In genomic region chr3:139252719-139253118, GRCh38 we compare ENCODE assay signal across 20 cellular contexts.
A peak's percentile ranks its signal among the peaks of the same experiment; 100 is the strongest.
DNase-seq lines count a peak whose midpoint lies in the region; ATAC-seq and TF ChIP-seq lines count a peak whose summit lies in the region.
"Had no signal": no experiment of that assay in that cellular context is flagged by ENCODE, and none has a peak within 500 bp of the region (broad histone marks: within the 10 kb centered on the region; RNA-seq: fewer than 3 reads in every experiment).

No MANE protein-coding gene starts in this region.

- no peak overlapping the region for H3K4me3 ChIP-seq in esophagus muscularis mucosa
- no peak overlapping the region for H3K4me3 ChIP-seq in right lobe of liver
- no peak overlapping the region for H3K4me3 ChIP-seq in stomach
- H3K4me3 ChIP-seq: GM12878, GM23338 had no signal

- TF ChIP-seq POLR2A in esophagus muscularis mucosa (IDR thresholded peaks at IDR 0.05; ENCODE audit: low read depth) (no peak), right lobe of liver (IDR thresholded peaks at IDR 0.05) (no peak), stomach (IDR thresholded peaks at IDR 0.05) (no peak)

- H3K36me3 ChIP-seq in esophagus muscularis mucosa (no peaks in the 10 kb centered on the region), right lobe of liver (no peaks in the 10 kb centered on the region), stomach (no peaks in the 10 kb centered on the region)
- H3K36me3 ChIP-seq: BE2C had no signal

- H3K27ac ChIP-seq in esophagus muscularis mucosa (replicated peaks in 1 of 4) (no peak overlapping the region), right lobe of liver (no peak overlapping the region), stomach (no peak overlapping the region)

- no peak for TF ChIP-seq CTCF in esophagus muscularis mucosa (IDR thresholded peaks at IDR 0.05)
- TF ChIP-seq CTCF in right lobe of liver (IDR thresholded peaks at IDR 0.05) = no peak
- TF ChIP-seq CTCF in stomach (IDR thresholded peaks at IDR 0.05) = no peak

- no peak for TF ChIP-seq EP300 in esophagus muscularis mucosa (IDR thresholded peaks at IDR 0.05)
- no peak for TF ChIP-seq EP300 in stomach (IDR thresholded peaks at IDR 0.05)

- intact Hi-C loops in esophagus muscularis mucosa (cut with DNase I) (no loop called here), right lobe of liver (cut with DNase I) (no loop called here), stomach (cut with DNase I; ENCODE audit: low total_unique reads) (no loop called here)

- DNase-seq in esophagus muscularis mucosa (ENCODE audit: extremely low spot score) = peak; percentile 89
- DNase-seq in right lobe of liver = no peak
- DNase-seq in stomach = peak; percentile 34
- DNase-seq in ureter (ENCODE audit: low spot score) = peak; percentile 29
- no peak for DNase-seq in T-helper 9 cell
- no peak for DNase-seq in NCI-H1930 (lab: John Stamatoyannopoulos, UW)
- DNase-seq: ACHN; BE2C; C1 segment of cervical spinal cord; CD4-positive, CD25-positive, alpha-beta regulatory T cell; CD8-positive, alpha-beta memory T cell; COR-L47; DMS 273 treated with DMSO at 0.1 percent for 48 hours; DMS53; DND-41; EL; HCEC 1CT had no signal

- ATAC-seq in right lobe of liver (peak; percentile 29 to 56 (median 39)), HG02642 (IDR thresholded peaks at IDR 0.05; ENCODE audit: poor library complexity, unreplicated experiment) (no peak)
- ATAC-seq: GM12878, GM23338 had no signal

- H3K27me3 ChIP-seq in esophagus muscularis mucosa (no peaks in the 10 kb centered on the region), right lobe of liver (no peaks in the 10 kb centered on the region), stomach (no peaks in the 10 kb centered on the region)

- H3K4me1 ChIP-seq in esophagus muscularis mucosa (no peaks in the 10 kb centered on the region), right lobe of liver (peaks cover 0 to 20% (median 6%) of the 10 kb centered on the region in 4 donors), stomach (no peaks in the 10 kb centered on the region)
- H3K4me1 ChIP-seq: BE2C had no signal

- H3K9me3 ChIP-seq in esophagus muscularis mucosa = no peaks in the 10 kb centered on the region
- no peaks in the 10 kb centered on the region for H3K9me3 ChIP-seq in right lobe of liver
- H3K9me3 ChIP-seq in stomach = no peaks in the 10 kb centered on the region
- H3K9me3 ChIP-seq: BE2C had no signal

- WGBS in esophagus muscularis mucosa = 89% methylated on average over 6 of the region's 7 CpGs
- 40% methylated on average over 6 of the region's 7 CpGs for WGBS in right lobe of liver (ENCODE audit: insufficient coverage, low coverage, low lambda C conversion rate, missing lambda C conversion rate)
- 24 to 51% (median 30%) methylated on average over 7 of the region's 7 CpGs for WGBS in stomach, 5 donors

Comparison
In these comparisons a context has a peak if more than half of its experiments do, and no peak if none do; other contexts are left out.
1. DNase-seq: peak in esophagus muscularis mucosa (single experiment), stomach (single experiment) and ureter (single experiment); none in right lobe of liver (0 of 3), T-helper 9 cell (single experiment) and NCI-H1930 (0 of 2).